Comparison of ENCODE assay signal across 21 cellular contexts in the genomic region with DNA sequence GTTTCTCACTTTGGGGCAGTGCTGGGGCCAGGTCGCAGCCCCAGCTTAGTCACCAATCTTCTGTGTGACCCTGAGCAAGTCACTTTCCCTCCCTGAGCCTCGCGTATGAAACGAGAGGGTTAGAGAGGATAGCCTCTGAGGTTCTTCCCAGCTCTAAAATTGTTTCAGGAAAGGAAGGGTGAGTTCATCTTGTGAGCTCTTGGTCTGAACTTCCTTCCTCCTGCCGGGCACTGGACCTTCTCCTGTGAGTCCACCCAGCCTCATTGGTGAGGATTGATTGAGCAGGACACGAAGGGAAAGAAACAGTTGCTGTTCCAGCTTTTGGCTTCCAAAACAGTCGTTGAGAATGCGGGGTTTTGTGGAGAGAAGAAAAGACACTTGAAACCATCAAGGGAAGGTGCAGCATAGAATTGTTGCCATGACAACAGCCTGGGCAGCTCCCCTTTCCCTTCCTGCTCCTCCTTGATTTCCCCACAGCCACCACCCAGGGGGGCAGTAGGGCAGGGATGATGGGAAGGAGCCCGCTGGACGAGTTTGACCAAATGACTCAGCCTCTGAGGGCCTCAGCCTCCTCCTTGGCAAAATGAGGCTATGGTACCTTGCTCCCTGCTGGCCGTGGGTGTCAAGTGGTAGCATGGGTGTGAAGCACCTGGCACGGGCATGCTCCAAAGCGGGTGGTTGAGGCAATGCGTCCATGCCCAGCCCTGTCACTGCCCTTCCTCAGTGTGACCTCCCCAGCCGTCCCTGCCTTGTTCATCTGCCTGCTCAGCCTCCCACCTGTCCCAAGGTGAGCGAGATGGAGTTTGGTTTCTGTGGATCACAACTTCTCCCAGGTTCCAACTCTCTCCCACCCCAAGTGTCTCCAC.
A peak's percentile ranks its signal among the peaks of the same experiment; 100 is the strongest.
DNase-seq lines count a peak whose midpoint lies in the region; TF ChIP-seq lines count a peak whose summit lies in the region.
"Had no signal": no experiment of that assay in that cellular context is flagged by ENCODE, and none has a peak within 500 bp of the region (broad histone marks: within the 10 kb centered on the region; RNA-seq: fewer than 3 reads in every experiment).

No MANE protein-coding gene starts in this region.

- H3K4me3 ChIP-seq in fibroblast of mammary gland (ENCODE audit: control insufficient read depth, low read depth, low read length) = no peak overlapping the region
- H3K4me3 ChIP-seq: A549, GM23338, tibial nerve had no signal

- peak; percentile 8 for DNase-seq in activated CD8-positive, alpha-beta memory T cell treated with anti-CD3 and anti-CD28 coated beads, Interleukin-2, amount 50 U/mL, for 48 hours
- DNase-seq in activated CD8-positive, alpha-beta memory T cell treated with anti-CD3 and anti-CD28 coated beads, Interleukin-2, amount 50 U/mL, for 4 hours = no peak
- DNase-seq in RPMI7951 (ENCODE audit: low read depth) (peak; percentile 31), fibroblast of mammary gland (ENCODE audit: low read depth) (peak; percentile 37), ureter (ENCODE audit: low spot score) (peak; percentile 35), DMS114 treated with DMSO at 0.1 percent for 48 hours (lab: John Stamatoyannopoulos, UW; ENCODE audit: unreplicated experiment) (no peak), Kasumi-1 (lab: John Stamatoyannopoulos, UW) (no peak), SIG-M5 (lab: John Stamatoyannopoulos, UW) (no peak)
- DNase-seq: activated CD4-positive, alpha-beta T cell treated with anti-CD3 and anti-CD28 coated beads, Interleukin-2, amount 10 ng/mL, durations not matched to agents 24 days and 14 days; activated naive CD8-positive, alpha-beta T cell treated with anti-CD3 and anti-CD28 coated beads, Interleukin-2, amount 10 ng/mL, durations not matched to agents 7 days and 5 days; DMS53; hypothalamus; KBM-7; NCI-H1694; NCI-H526 treated with DMSO at 0.1 percent for 48 hours; stimulated activated naive CD8-positive, alpha-beta T cell treated with anti-CD3 and anti-CD28 coated beads, Interleukin-15, amount 100 ng/mL, for 72 hours; T-helper 9 cell; WERI-Rb-1 had no signal

- no peak for TF ChIP-seq CTCF in fibroblast of mammary gland (conservative IDR thresholded peaks at IDR 0.05; ENCODE audit: control insufficient read depth, insufficient read depth, low read depth, low read length)

Comparison
In these comparisons a context has a peak if more than half of its experiments do, and no peak if none do; other contexts are left out.
1. DNase-seq: peak in activated CD8-positive, alpha-beta memory T cell treated with anti-CD3 and anti-CD28 coated beads, Interleukin-2, amount 50 U/mL, for 48 hours (single experiment), RPMI7951 (single experiment), fibroblast of mammary gland (single experiment) and ureter (single experiment); none in activated CD8-positive, alpha-beta memory T cell treated with anti-CD3 and anti-CD28 coated beads, Interleukin-2, amount 50 U/mL, for 4 hours (single experiment), DMS114 treated with DMSO at 0.1 percent for 48 hours (single experiment), Kasumi-1 (0 of 2) and SIG-M5 (single experiment).